ENCODE assay signal across 14 cellular contexts in genomic region chr6:90026216-90026615, GRCh38.
DNase-seq lines count a peak whose midpoint lies in the region; ATAC-seq, FAIRE-seq and TF ChIP-seq lines count a peak whose summit lies in the region.
"Had no signal": no experiment of that assay in that cellular context is flagged by ENCODE, and none has a peak within 500 bp of the region (broad histone marks: within the 10 kb centered on the region; RNA-seq: fewer than 3 reads in every experiment).

No MANE protein-coding gene starts in this region.

- H3K36me3 ChIP-seq in kidney (ENCODE audit: control insufficient read depth in 1 of 2, insufficient read depth in 2 of 2, low read length in 2 of 2), result no peaks in the 10 kb centered on the region
- H3K36me3 ChIP-seq: lower lobe of right lung, right atrium auricular region, thyroid gland had no signal

- no peaks in the 10 kb centered on the region for H3K4me1 ChIP-seq in kidney (ENCODE audit: control insufficient read depth in 1 of 2, insufficient read depth in 1 of 2, low read depth in 1 of 2, low read length in 2 of 2)
- H3K4me1 ChIP-seq: lower lobe of right lung, right atrium auricular region, thyroid gland had no signal

- intact Hi-C loops in activated T-helper 1 cell treated with anti-CD3 and anti-CD28 coated beads, Interleukin-12 subunit alpha, Interleukin-12 subunit beta, Interleukin-2, Interleukin-4 antibody, amounts not matched to agents 30 ng/mL and 10 ng/mL and 1 ng/mL, durations not matched to agents 14 hours and 24 hours and 36 hours (cut with micrococcal nuclease), result loop anchor here (5.0 kb wide), 1 partner anchor 451 kb away; no protein-coding TSS in a partner anchor
- intact Hi-C loops in sciatic nerve (cut with DNase I), result no loop called here
- intact Hi-C loops in kidney (cut with DNase I), result no loop called here

- H3K27ac Mint-ChIP-seq in stimulated activated naive CD8-positive, alpha-beta T cell treated with anti-CD3 and anti-CD28 coated beads, Interleukin-15, Interleukin-2, amounts not matched to agents 100 ng/mL and 50 ng/mL, for 24 hours, result peak overlapping the region; percentile 95
- H3K27ac Mint-ChIP-seq in activated T-helper 1 cell treated with anti-CD3 and anti-CD28 coated beads, Interleukin-12 subunit alpha, Interleukin-12 subunit beta, Interleukin-2, Interleukin-4 antibody, amounts not matched to agents 30 ng/mL and 10 ng/mL and 1 ng/mL, durations not matched to agents 14 hours and 24 hours and 36 hours, result peak overlapping the region; percentile 95
- peak overlapping the region; percentile 61 for H3K27ac Mint-ChIP-seq in memory B cell
- H3K27ac Mint-ChIP-seq in type B pancreatic cell, result no peak overlapping the region

- no peak for FAIRE-seq in kidney (lab: Jason Lieb, UNC)
- FAIRE-seq: GM18507, GM19239 had no signal

- H3K36me3 Mint-ChIP-seq in stimulated activated naive CD8-positive, alpha-beta T cell treated with anti-CD3 and anti-CD28 coated beads, Interleukin-15, Interleukin-2, amounts not matched to agents 100 ng/mL and 50 ng/mL, for 24 hours (ENCODE audit: low read depth), result peaks cover 82% of the 10 kb centered on the region
- H3K36me3 Mint-ChIP-seq in activated T-helper 1 cell treated with anti-CD3 and anti-CD28 coated beads, Interleukin-12 subunit alpha, Interleukin-12 subunit beta, Interleukin-2, Interleukin-4 antibody, amounts not matched to agents 30 ng/mL and 10 ng/mL and 1 ng/mL, durations not matched to agents 14 hours and 24 hours and 36 hours (ENCODE audit: low read depth), result peaks cover 53% of the 10 kb centered on the region
- H3K36me3 Mint-ChIP-seq in memory B cell (peaks cover 26% of the 10 kb centered on the region), type B pancreatic cell (no peaks in the 10 kb centered on the region)

- no peaks in the 10 kb centered on the region for H3K27me3 Mint-ChIP-seq in stimulated activated naive CD8-positive, alpha-beta T cell treated with anti-CD3 and anti-CD28 coated beads, Interleukin-15, Interleukin-2, amounts not matched to agents 100 ng/mL and 50 ng/mL, for 24 hours
- no peaks in the 10 kb centered on the region for H3K27me3 Mint-ChIP-seq in activated T-helper 1 cell treated with anti-CD3 and anti-CD28 coated beads, Interleukin-12 subunit alpha, Interleukin-12 subunit beta, Interleukin-2, Interleukin-4 antibody, amounts not matched to agents 30 ng/mL and 10 ng/mL and 1 ng/mL, durations not matched to agents 14 hours and 24 hours and 36 hours (ENCODE audit: insufficient read depth)
- H3K27me3 Mint-ChIP-seq in memory B cell (no peaks in the 10 kb centered on the region), type B pancreatic cell (no peaks in the 10 kb centered on the region)

- ATAC-seq in stimulated activated naive CD8-positive, alpha-beta T cell treated with anti-CD3 and anti-CD28 coated beads, Interleukin-15, Interleukin-2, amounts not matched to agents 100 U/mL and 50 U/mL, for 24 hours, result no peak
- ATAC-seq in memory B cell (ENCODE audit: low read depth), result no peak
- ATAC-seq in sciatic nerve, result no peak
- ATAC-seq in HG03457 (IDR thresholded peaks at IDR 0.05; ENCODE audit: unreplicated experiment), result no peak
- ATAC-seq: lower lobe of right lung had no signal

- peak overlapping the region; percentile 47 for H3K4me3 Mint-ChIP-seq in stimulated activated naive CD8-positive, alpha-beta T cell treated with anti-CD3 and anti-CD28 coated beads, Interleukin-15, Interleukin-2, amounts not matched to agents 100 ng/mL and 50 ng/mL, for 24 hours
- H3K4me3 Mint-ChIP-seq in activated T-helper 1 cell treated with anti-CD3 and anti-CD28 coated beads, Interleukin-12 subunit alpha, Interleukin-12 subunit beta, Interleukin-2, Interleukin-4 antibody, amounts not matched to agents 30 ng/mL and 10 ng/mL and 1 ng/mL, durations not matched to agents 14 hours and 24 hours and 36 hours, result peak overlapping the region; percentile 69
- H3K4me3 Mint-ChIP-seq in memory B cell, result no peak overlapping the region
- peak overlapping the region; percentile 6 for H3K4me3 Mint-ChIP-seq in type B pancreatic cell

- TF ChIP-seq CTCF in type B pancreatic cell (conservative IDR thresholded peaks at IDR 0.05) (no peak), kidney (IDR thresholded peaks at IDR 0.05; ENCODE audit: borderline replicate concordance, extremely low read depth, insufficient read depth) (no peak)

- peaks cover 96% of the 10 kb centered on the region for H3K4me1 Mint-ChIP-seq in stimulated activated naive CD8-positive, alpha-beta T cell treated with anti-CD3 and anti-CD28 coated beads, Interleukin-15, Interleukin-2, amounts not matched to agents 100 ng/mL and 50 ng/mL, for 24 hours (ENCODE audit: low read depth)
- H3K4me1 Mint-ChIP-seq in activated T-helper 1 cell treated with anti-CD3 and anti-CD28 coated beads, Interleukin-12 subunit alpha, Interleukin-12 subunit beta, Interleukin-2, Interleukin-4 antibody, amounts not matched to agents 30 ng/mL and 10 ng/mL and 1 ng/mL, durations not matched to agents 14 hours and 24 hours and 36 hours (ENCODE audit: low read depth), result peaks cover 77% of the 10 kb centered on the region
- H3K4me1 Mint-ChIP-seq in memory B cell, result peaks cover 44% of the 10 kb centered on the region
- peaks cover 25% of the 10 kb centered on the region for H3K4me1 Mint-ChIP-seq in type B pancreatic cell (ENCODE audit: unreplicated experiment)

- H3K9me3 ChIP-seq in kidney (ENCODE audit: control insufficient read depth in 1 of 2, low read length in 2 of 2), result no peaks in the 10 kb centered on the region
- H3K9me3 ChIP-seq: lower lobe of right lung, right atrium auricular region, thyroid gland had no signal

- no peak overlapping the region for H3K27ac ChIP-seq in kidney (ENCODE audit: low read depth in 2 of 2, low read length in 2 of 2)
- H3K27ac ChIP-seq: lower lobe of right lung, right atrium auricular region, thyroid gland had no signal

- H3K9ac ChIP-seq in kidney (ENCODE audit: low read length in 2 of 2), result no peak overlapping the region

- no peak overlapping the region for H3K4me3 ChIP-seq in kidney (ENCODE audit: low read length in 2 of 2)
- H3K4me3 ChIP-seq: lower lobe of right lung, right atrium auricular region, thyroid gland had no signal

- no peaks in the 10 kb centered on the region for H3K9me3 Mint-ChIP-seq in stimulated activated naive CD8-positive, alpha-beta T cell treated with anti-CD3 and anti-CD28 coated beads, Interleukin-15, Interleukin-2, amounts not matched to agents 100 ng/mL and 50 ng/mL, for 24 hours
- H3K9me3 Mint-ChIP-seq in activated T-helper 1 cell treated with anti-CD3 and anti-CD28 coated beads, Interleukin-12 subunit alpha, Interleukin-12 subunit beta, Interleukin-2, Interleukin-4 antibody, amounts not matched to agents 30 ng/mL and 10 ng/mL and 1 ng/mL, durations not matched to agents 14 hours and 24 hours and 36 hours, result no peaks in the 10 kb centered on the region
- H3K9me3 Mint-ChIP-seq in memory B cell (no peaks in the 10 kb centered on the region), type B pancreatic cell (no peaks in the 10 kb centered on the region)

- DNase-seq in stimulated activated naive CD8-positive, alpha-beta T cell treated with anti-CD3 and anti-CD28 coated beads, Interleukin-15, Interleukin-2, amounts not matched to agents 100 U/mL and 50 U/mL, for 24 hours, result no peak
- DNase-seq in activated T-helper 1 cell treated with anti-CD3 and anti-CD28 coated beads, Interleukin-12 subunit alpha, Interleukin-12 subunit beta, Interleukin-2, Interleukin-4 antibody, amounts not matched to agents 30 ng/mL and 10 ng/mL and 1 ng/mL, durations not matched to agents 14 hours and 24 hours and 36 hours (ENCODE audit: low spot score), result no peak
- DNase-seq in memory B cell (ENCODE audit: low spot score in 2 of 2), result no peak
- no peak for DNase-seq in type B pancreatic cell (ENCODE audit: extremely low spot score, unreplicated experiment)
- DNase-seq in sciatic nerve (ENCODE audit: low spot score), result no peak
- no peak for DNase-seq in kidney
- DNase-seq: lower lobe of right lung, NCI-H2081, thyroid gland had no signal
